19 cellular contexts compared by ENCODE assay signal in genomic region chr11:76984741-76985140, GRCh38. TPM values are rescaled to one million over a fixed set of nuclear protein-coding genes. Genes with fewer than 3 reads are reported as not detected.
"Had no signal": no experiment of that assay in that cellular context is flagged by ENCODE, and none has a peak within 500 bp of the region (broad histone marks: within the 10 kb centered on the region; RNA-seq: fewer than 3 reads in every experiment).

No MANE protein-coding gene starts in this region.

- H3K4me3 ChIP-seq: adrenal gland, breast epithelium, esophagus muscularis mucosa, hepatocyte, lower lobe of right lung, thoracic aorta had no signal

- H3K4me1 ChIP-seq: adrenal gland, breast epithelium, esophagus muscularis mucosa, lower lobe of right lung, parathyroid adenoma had no signal

- H3K27ac ChIP-seq: adrenal gland, breast epithelium, esophagus muscularis mucosa, hepatocyte, lower lobe of right lung, parathyroid adenoma, thoracic aorta had no signal

- H3K36me3 ChIP-seq: adrenal gland, breast epithelium, thoracic aorta had no signal

- FAIRE-seq: astrocyte, endometrium, islet of Langerhans had no signal

- H3K27me3 ChIP-seq: adrenal gland, breast epithelium, esophagus muscularis mucosa, hepatocyte had no signal

- ATAC-seq: activated naive CD4-positive, alpha-beta T cell treated with anti-CD3 and anti-CD28 coated beads, Interleukin-2, amount 50 U/mL, for 72 hours; activated T-cell treated with anti-CD3 and anti-CD28 coated beads, Interleukin-2, amount 50 U/mL, for 72 hours; lower lobe of right lung; sciatic nerve; stimulated activated memory B cell treated with anti-CD40 and anti-IgM and Interleukin-4, amounts not matched to agents 10 μg/mL and 1 μg/mL and 100 μg/mL, for 72 hours had no signal

- DNase-seq: activated CD4-positive, alpha-beta T cell treated with anti-CD3 and anti-CD28 coated beads, Interleukin-2, amount 50 U/mL, for 4 hours; activated effector memory CD4-positive, alpha-beta T cell treated with anti-CD3 and anti-CD28 coated beads, Interleukin-2, amount 50 U/mL, for 16 hours; activated T-cell treated with anti-CD3 and anti-CD28 coated beads, Interleukin-2, amount 50 U/mL, for 72 hours; adrenal gland; cerebellar nuclear complex; cortex of kidney; lower lobe of right lung; stimulated activated CD4-positive, alpha-beta T cell treated with anti-CD3 and anti-CD28 coated beads, Interleukin-4, amount 100 ng/mL, for 4 hours had no signal

- H3K9me3 ChIP-seq: adrenal gland, breast epithelium, esophagus muscularis mucosa, lower lobe of right lung, thoracic aorta had no signal

RNA-seq across cellular contexts. Expression of gene B3GNT6, which starts 49.5 kb away (rescaled TPM):
- polyA plus RNA-seq: adrenal gland, hepatocyte had no signal
